ENCODE assay signal across 8 cellular contexts in the genomic region with DNA sequence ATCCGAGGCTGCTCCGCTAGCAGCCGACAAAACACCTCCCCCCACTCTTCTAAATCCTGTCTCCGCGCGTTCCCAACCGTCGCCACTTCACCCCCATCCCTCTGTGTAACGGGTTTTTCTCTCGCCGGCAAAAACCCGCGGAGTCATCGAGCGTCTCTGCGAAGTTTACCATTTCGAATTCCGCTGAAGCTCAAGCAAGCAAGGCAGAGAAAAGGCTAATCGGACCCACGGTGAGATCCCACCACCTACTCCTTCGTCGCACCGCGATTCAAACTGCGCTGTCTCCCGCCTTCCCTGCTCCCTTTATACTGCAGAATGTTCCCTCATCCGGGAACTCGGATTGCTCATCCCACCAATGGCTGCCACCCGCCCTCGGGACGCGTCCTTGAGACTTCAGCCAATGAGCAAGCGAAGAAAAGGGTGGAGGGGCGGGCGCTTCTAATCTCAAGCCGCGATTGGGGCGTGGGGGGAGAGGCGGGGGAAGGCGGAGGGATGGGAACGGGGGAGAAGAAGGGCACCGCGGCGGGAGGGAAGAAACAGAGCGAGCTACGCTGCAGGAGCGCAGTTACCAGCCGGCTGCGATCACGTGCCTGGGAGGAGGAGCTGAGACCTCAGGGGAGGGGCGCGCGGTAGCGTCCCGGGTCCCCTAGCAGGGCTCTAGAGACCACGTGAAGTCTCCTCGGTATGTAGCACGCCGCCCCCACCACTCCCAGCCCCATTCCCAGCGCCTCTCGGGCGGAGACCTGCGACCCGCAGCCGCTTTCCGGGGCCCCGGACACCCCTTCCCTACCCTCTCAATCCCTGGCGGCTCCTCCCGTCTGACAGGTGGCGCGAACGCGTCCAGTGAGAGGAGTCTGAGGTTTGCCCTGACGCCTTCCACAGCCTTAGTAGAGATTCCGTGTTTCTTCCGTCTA. TPM values are rescaled to one million over a fixed set of nuclear protein-coding genes. Genes with fewer than 3 reads are reported as not detected.
DNase-seq lines count a peak whose midpoint lies in the region; ATAC-seq and TF ChIP-seq lines count a peak whose summit lies in the region.

Gene H2AZ1, minus strand, starts transcription at position 277 of the 914 bp plus-strand sequence. Its CDS starts 105 bp downstream, at position 172.

- H3K27me3 ChIP-seq in ascending aorta, result no peaks in the 10 kb centered on the region
- H3K27me3 ChIP-seq in right cardiac atrium (ENCODE audit: control insufficient read depth, insufficient read depth), result no peaks in the 10 kb centered on the region
- no peaks in the 10 kb centered on the region for H3K27me3 ChIP-seq in uterus

- H3K36me3 ChIP-seq in ascending aorta (no peaks in the 10 kb centered on the region), uterus (no peaks in the 10 kb centered on the region)

- H3K4me3 ChIP-seq in ascending aorta (peak within 1 kb of the TSS; percentile 69 to 93), right cardiac atrium (ENCODE audit: low read length) (peak within 1 kb of the TSS; percentile 62), uterus (peak within 1 kb of the TSS; percentile 83 to 90)

- H3K4me1 ChIP-seq in ascending aorta (peaks cover 0 to 3% of the 10 kb centered on the region in 2 donors), right cardiac atrium (ENCODE audit: control insufficient read depth, insufficient read depth, low read length) (peaks cover 1% of the 10 kb centered on the region), uterus (no peaks in the 10 kb centered on the region)

- peak; percentile 99 for TF ChIP-seq POLR2A in GM18505 (IDR thresholded peaks at IDR 0.05; ENCODE audit: borderline replicate concordance, extremely low read depth, insufficient read depth, insufficient read length)
- peak; percentile 87 to 90 for TF ChIP-seq POLR2A in uterus (IDR thresholded peaks at IDR 0.05)

- TF ChIP-seq CTCF in ascending aorta (IDR thresholded peaks at IDR 0.05), result no peak
- peak in 1 of 4 experiments; percentile 3 for TF ChIP-seq CTCF in uterus (IDR thresholded peaks at IDR 0.05)

- H3K9me3 ChIP-seq in ascending aorta, result no peaks in the 10 kb centered on the region
- no peaks in the 10 kb centered on the region for H3K9me3 ChIP-seq in right cardiac atrium (ENCODE audit: control insufficient read depth, low read length)
- H3K9me3 ChIP-seq in uterus, result no peaks in the 10 kb centered on the region

- peak within 1 kb of the TSS; percentile 97 to 99 for H3K27ac ChIP-seq in ascending aorta
- H3K27ac ChIP-seq in right cardiac atrium (ENCODE audit: low read length), result peak within 1 kb of the TSS; percentile 99
- H3K27ac ChIP-seq in uterus, result peak within 1 kb of the TSS; percentile 92 to 97

- under 1% methylated on average over 76 of the region's 76 CpGs for WGBS in right cardiac atrium

- DNase-seq in NCI-H187 treated with DMSO at 0.1 percent for 48 hours (lab: John Stamatoyannopoulos, UW) (peak; percentile 80), ascending aorta (ENCODE audit: low spot score in 2 of 2) (peak; percentile 98 to 100), right cardiac atrium (peak; percentile 99), pulmonary artery endothelial cell (ENCODE audit: low read depth, low spot score) (peak; percentile 97), uterus (peak; percentile 98 to 100)

- ATAC-seq in GM18505 (IDR thresholded peaks at IDR 0.05; ENCODE audit: unreplicated experiment) (peak; percentile 57), HG02970 (IDR thresholded peaks at IDR 0.05; ENCODE audit: low FRiP score, unreplicated experiment) (peak; percentile 57), right cardiac atrium (peak; percentile 95)

- intact Hi-C loops in T-helper 2 cell treated with Interferon-gamma antibody and Interleukin-4, amounts not matched to agents 100 ng/mL and 5 ng/mL, for 36 hours (cut with micrococcal nuclease), result loop anchor here (1.0 to 5.0 kb wide), 15 partner anchors 15 to 1807 kb away; partner anchors contain the start of genes DAPP1, METAP1, RAP1GDS1 and STPG2
- intact Hi-C loops in ascending aorta (cut with DNase I), result loop anchor here (1.0 to 5.0 kb wide), 3 partner anchors 338 to 1397 kb away; partner anchors contain the start of gene PPP3CA
- intact Hi-C loops in right cardiac atrium (cut with DNase I), result loop anchor here (5.0 to 10.0 kb wide), 5 partner anchors 55 to 388 kb away; partner anchors contain the start of genes LAMTOR3 (in 4 of the 4) and TRMT10A (in 3 of the 4)
- intact Hi-C loops in uterus (cut with DNase I; ENCODE audit: low total_unique reads), result loop anchor here (10.0 kb wide), 1 partner anchor 55 kb away; the partner anchor contains the start of gene LAMTOR3

RNA-seq across cellular contexts. Expression of gene H2AZ1, which starts in this region (rescaled TPM):
- total RNA-seq in T-helper 2 cell treated with Interferon-gamma antibody and Interleukin-4, amounts not matched to agents 100 ng/mL and 5 ng/mL, for 36 hours, result 538 and 544 TPM in 2 replicates
- 22.4 TPM for total RNA-seq in ascending aorta
- total RNA-seq in right cardiac atrium, result 10 to 100 TPM; 76.0 to 96.2 (median 84.9) TPM
- polyA plus RNA-seq in right cardiac atrium, result 134 TPM
- 574 and 739 TPM in 2 replicates for total RNA-seq in pulmonary artery endothelial cell
- total RNA-seq in uterus, result 100 to 1,000 TPM in 3 of 4 donors, 10 to 100 TPM in 1; 99.7 to 206 (median 134) TPM

Comparison
In these comparisons a context has a peak if more than half of its experiments do, and no peak if none do; other contexts are left out.
1. Peak in every context shown above with its lines: DNase-seq, ATAC-seq, H3K4me3 ChIP-seq and H3K27ac ChIP-seq.